ENCODE assay signal across 28 cellular contexts in the genomic region with DNA sequence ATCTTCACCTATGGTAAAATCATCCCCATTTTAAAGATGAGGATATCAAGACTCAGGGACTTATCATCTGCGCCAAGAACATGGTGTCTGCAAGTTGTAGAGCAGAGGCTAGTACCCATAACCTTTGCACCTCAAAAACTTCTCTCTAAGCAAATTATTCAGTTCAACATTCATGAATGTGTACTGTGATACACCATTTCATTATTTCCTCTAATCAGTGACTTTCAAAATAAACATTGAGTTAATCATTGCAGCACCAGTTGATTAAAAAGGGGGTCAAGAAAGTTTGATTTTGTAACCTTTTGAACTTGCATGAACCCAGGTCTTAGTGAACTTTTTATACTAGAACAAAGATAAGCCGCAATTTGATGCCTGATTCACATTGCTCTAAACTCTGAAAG. TPM values are rescaled to one million over a fixed set of nuclear protein-coding genes. Genes with fewer than 3 reads are reported as not detected.
"Had no signal": no experiment of that assay in that cellular context is flagged by ENCODE, and none has a peak within 500 bp of the region (broad histone marks: within the 10 kb centered on the region; RNA-seq: fewer than 3 reads in every experiment).

No MANE protein-coding gene starts in this region.

- DNase-seq: dermis blood vessel endothelial cell; dorsolateral prefrontal cortex; effector CD4-positive, alpha-beta T cell; effector memory CD4-positive, alpha-beta T cell; foreskin keratinocyte; head of caudate nucleus; heart right ventricle; hippocampal formation; left cardiac atrium; left ventricle myocardium inferior; lower lobe of right lung; mesenchymal stem cell; mucosa of descending colon had no signal

- H3K27ac Mint-ChIP-seq: mesothelial cell of epicardium had no signal

- H3K4me1 ChIP-seq: esophagus muscularis mucosa, foreskin keratinocyte, gastroesophageal sphincter, heart right ventricle, left ventricle myocardium inferior, lower lobe of right lung had no signal

- H3K36me3 ChIP-seq: esophagus muscularis mucosa, gastroesophageal sphincter, heart right ventricle, left ventricle myocardium inferior, lower lobe of right lung had no signal

- H3K27me3 ChIP-seq: dorsolateral prefrontal cortex, foreskin keratinocyte, gastroesophageal sphincter had no signal

- H3K4me3 Mint-ChIP-seq: mesothelial cell of epicardium had no signal

- H3K4me1 Mint-ChIP-seq: mesothelial cell of epicardium had no signal

- H3K27ac ChIP-seq: coronary artery, dorsolateral prefrontal cortex, esophagus muscularis mucosa, foreskin keratinocyte, gastroesophageal sphincter, heart right ventricle, left ventricle myocardium inferior, lower lobe of right lung had no signal

- FAIRE-seq: colon, endothelial cell of umbilical vein, frontal cortex, islet of Langerhans, keratinocyte had no signal

- H3K4me3 ChIP-seq: coronary artery, dorsolateral prefrontal cortex, esophagus muscularis mucosa, gastroesophageal sphincter, heart right ventricle, left ventricle myocardium inferior, lower lobe of right lung, mucosa of descending colon had no signal

- ATAC-seq: foreskin keratinocyte, gastroesophageal sphincter, heart right ventricle, left cardiac atrium, lower lobe of right lung, mucosa of descending colon had no signal

RNA-seq across cellular contexts. Expression of a gene that starts 47.6 kb away (rescaled TPM):
- total RNA-seq: endothelial cell of umbilical vein, epithelial cell of proximal tubule, esophagus muscularis mucosa, fibroblast of villous mesenchyme, gastroesophageal sphincter, kidney epithelial cell, left ventricle myocardium inferior, lower leg skin, myocyte had no signal
- polyA plus RNA-seq: fibroblast of lung, foreskin keratinocyte had no signal
